25 cellular contexts compared by ENCODE assay signal in genomic region chr5:73150872-73151271, GRCh38. TPM values are rescaled to one million over a fixed set of nuclear protein-coding genes. Genes with fewer than 3 reads are reported as not detected.
"Had no signal": no experiment of that assay in that cellular context is flagged by ENCODE, and none has a peak within 500 bp of the region (broad histone marks: within the 10 kb centered on the region; RNA-seq: fewer than 3 reads in every experiment).

No MANE protein-coding gene starts in this region.

- H3K79me2 ChIP-seq: hepatocyte had no signal

- H3K4me3 ChIP-seq: coronary artery, hepatocyte, sigmoid colon, skin epidermis, stomach, thoracic aorta had no signal

- H3K27ac ChIP-seq: coronary artery, hepatocyte, neutrophil, sigmoid colon, skin epidermis, stomach, thoracic aorta had no signal

- H3K4me1 ChIP-seq: sigmoid colon, stomach had no signal

- H3K4me3 Mint-ChIP-seq: mesothelial cell of epicardium, naive B cell, nephron had no signal

- H2AFZ ChIP-seq: hepatocyte had no signal

- H3K4me1 Mint-ChIP-seq: mesothelial cell of epicardium had no signal

- H3K36me3 ChIP-seq: neutrophil, sigmoid colon, stomach, thoracic aorta had no signal

- DNase-seq: cerebellar nuclear complex; effector CD8-positive, alpha-beta T cell; foreskin melanocyte; head of caudate nucleus; mammary epithelial cell; naive B cell; posterior cingulate gyrus; sigmoid colon; stimulated activated CD4-positive, alpha-beta T cell treated with anti-CD3 and anti-CD28 coated beads, Interleukin-12 subunit alpha, Interleukin-12 subunit beta, amount 100 ng/mL, for 4 hours; stimulated activated naive CD4-positive, alpha-beta T cell; stomach; substantia nigra; trophoblast cell had no signal

- H3K27me3 ChIP-seq: hepatocyte, sigmoid colon, stomach had no signal

- H3K9me3 ChIP-seq: neutrophil, sigmoid colon, stomach, thoracic aorta had no signal

- H3K36me3 Mint-ChIP-seq: mesothelial cell of epicardium, naive B cell had no signal

- H3K4me2 ChIP-seq: hepatocyte had no signal

- H3K9me3 Mint-ChIP-seq: mesothelial cell of epicardium, nephron had no signal

- H3K27ac Mint-ChIP-seq: mesothelial cell of epicardium, naive B cell had no signal

RNA-seq across cellular contexts. Expression of gene TMEM174, which starts 22.1 kb away (rescaled TPM):
- total RNA-seq: dermis microvascular lymphatic vessel endothelial cell, hepatocyte, kidney epithelial cell, lower leg skin, mammary epithelial cell, mesothelial cell of epicardium, osteoblast, sigmoid colon, stomach, thoracic aorta had no signal
- polyA plus RNA-seq: esophagus, hepatocyte, mammary epithelial cell, sigmoid colon, stomach had no signal

RNA-seq across cellular contexts. Expression of gene TMEM171, which starts 30.5 kb away (rescaled TPM):
- total RNA-seq: sigmoid colon, thoracic aorta had no signal
